Comparison of ENCODE assay signal across 1 cellular context in the genomic region with DNA sequence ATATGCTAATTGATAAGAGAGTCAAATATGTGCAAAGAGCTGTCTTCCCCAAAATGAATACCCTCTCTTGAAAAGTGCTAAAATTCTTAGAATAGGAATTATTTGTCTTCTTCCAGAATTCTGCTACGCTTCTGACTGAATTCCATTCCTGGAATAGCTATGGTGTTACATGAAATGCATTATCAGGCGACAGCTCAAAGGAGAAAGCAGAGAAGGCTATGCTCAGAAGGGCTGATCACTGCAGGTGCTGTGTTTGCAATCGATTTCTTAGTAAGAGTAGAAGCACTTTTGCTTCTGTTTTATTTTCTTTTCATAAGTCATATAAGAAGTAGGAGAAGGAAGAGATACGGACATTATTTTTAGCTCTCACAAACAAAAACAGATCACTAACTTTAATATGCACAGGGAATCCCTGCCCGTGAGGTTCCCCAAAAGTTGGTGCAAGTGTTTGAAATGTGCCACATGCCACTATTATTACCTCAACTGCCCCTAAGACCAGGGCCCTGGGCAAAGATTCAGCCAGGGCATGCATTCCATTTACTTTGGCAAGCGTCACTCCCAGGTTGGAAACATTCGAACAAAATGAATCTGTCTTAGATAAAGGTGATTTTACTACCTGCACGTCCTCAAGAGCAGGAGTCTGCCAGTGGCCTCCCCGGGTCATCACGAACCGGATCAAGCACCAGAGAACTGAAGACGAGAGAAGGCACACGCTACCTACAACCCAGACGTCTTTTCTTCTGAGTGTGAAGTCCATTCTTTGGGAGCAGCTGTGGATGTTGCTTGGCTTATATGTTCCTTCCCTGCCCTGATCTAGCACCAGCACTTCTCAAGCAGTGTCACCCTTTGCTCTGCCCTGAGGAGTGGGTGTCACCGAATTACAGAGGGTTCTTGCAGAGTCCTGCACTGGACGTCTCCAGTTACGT.
TF ChIP-seq lines count a peak whose summit lies in the region.

No MANE protein-coding gene starts in this region.

TF ChIP-seq in HepG2, 621 proteins besides CTCF, POLR2A, EP300 and RAD21:
- TF ChIP-seq NCOA5 (CRISPR knock-in tag; IDR thresholded peaks at IDR 0.05) (no peak), FUBP1 (CRISPR knock-in tag; IDR thresholded peaks at IDR 0.05; ENCODE audit: borderline replicate concordance) (no peak), ZFP41 (CRISPR knock-in tag; IDR thresholded peaks at IDR 0.05; ENCODE audit: borderline replicate concordance) (no peak), ZBTB43 (CRISPR knock-in tag; conservative IDR thresholded peaks at IDR 0.05) (no peak), KDM5A (IDR thresholded peaks at IDR 0.05; ENCODE audit: borderline replicate concordance, low read length) (no peak), DNMT3B (CRISPR knock-in tag; conservative IDR thresholded peaks at IDR 0.05) (no peak), RFXAP (CRISPR knock-in tag; IDR thresholded peaks at IDR 0.05; ENCODE audit: borderline replicate concordance) (no peak), GPN1 (CRISPR knock-in tag; IDR thresholded peaks at IDR 0.05; ENCODE audit: borderline replicate concordance) (no peak), ZNF670 (CRISPR knock-in tag; IDR thresholded peaks at IDR 0.05; ENCODE audit: borderline replicate concordance) (0 out of 2 replicates have a peak, but pooled peaks have one; percentile 40), FLYWCH1 (CRISPR knock-in tag; IDR thresholded peaks at IDR 0.05) (no peak), ZSCAN30 (CRISPR knock-in tag; IDR thresholded peaks at IDR 0.05) (no peak), HDAC1 (CRISPR knock-in tag; IDR thresholded peaks at IDR 0.05) (peak; percentile 40; the same call in 1 of the 2 replicates)
- TF ChIP-seq, protein P1, sequence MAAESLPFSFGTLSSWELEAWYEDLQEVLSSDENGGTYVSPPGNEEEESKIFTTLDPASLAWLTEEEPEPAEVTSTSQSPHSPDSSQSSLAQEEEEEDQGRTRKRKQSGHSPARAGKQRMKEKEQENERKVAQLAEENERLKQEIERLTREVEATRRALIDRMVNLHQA (CRISPR knock-in tag; IDR thresholded peaks at IDR 0.05) = no peak
- TF ChIP-seq, protein P2, sequence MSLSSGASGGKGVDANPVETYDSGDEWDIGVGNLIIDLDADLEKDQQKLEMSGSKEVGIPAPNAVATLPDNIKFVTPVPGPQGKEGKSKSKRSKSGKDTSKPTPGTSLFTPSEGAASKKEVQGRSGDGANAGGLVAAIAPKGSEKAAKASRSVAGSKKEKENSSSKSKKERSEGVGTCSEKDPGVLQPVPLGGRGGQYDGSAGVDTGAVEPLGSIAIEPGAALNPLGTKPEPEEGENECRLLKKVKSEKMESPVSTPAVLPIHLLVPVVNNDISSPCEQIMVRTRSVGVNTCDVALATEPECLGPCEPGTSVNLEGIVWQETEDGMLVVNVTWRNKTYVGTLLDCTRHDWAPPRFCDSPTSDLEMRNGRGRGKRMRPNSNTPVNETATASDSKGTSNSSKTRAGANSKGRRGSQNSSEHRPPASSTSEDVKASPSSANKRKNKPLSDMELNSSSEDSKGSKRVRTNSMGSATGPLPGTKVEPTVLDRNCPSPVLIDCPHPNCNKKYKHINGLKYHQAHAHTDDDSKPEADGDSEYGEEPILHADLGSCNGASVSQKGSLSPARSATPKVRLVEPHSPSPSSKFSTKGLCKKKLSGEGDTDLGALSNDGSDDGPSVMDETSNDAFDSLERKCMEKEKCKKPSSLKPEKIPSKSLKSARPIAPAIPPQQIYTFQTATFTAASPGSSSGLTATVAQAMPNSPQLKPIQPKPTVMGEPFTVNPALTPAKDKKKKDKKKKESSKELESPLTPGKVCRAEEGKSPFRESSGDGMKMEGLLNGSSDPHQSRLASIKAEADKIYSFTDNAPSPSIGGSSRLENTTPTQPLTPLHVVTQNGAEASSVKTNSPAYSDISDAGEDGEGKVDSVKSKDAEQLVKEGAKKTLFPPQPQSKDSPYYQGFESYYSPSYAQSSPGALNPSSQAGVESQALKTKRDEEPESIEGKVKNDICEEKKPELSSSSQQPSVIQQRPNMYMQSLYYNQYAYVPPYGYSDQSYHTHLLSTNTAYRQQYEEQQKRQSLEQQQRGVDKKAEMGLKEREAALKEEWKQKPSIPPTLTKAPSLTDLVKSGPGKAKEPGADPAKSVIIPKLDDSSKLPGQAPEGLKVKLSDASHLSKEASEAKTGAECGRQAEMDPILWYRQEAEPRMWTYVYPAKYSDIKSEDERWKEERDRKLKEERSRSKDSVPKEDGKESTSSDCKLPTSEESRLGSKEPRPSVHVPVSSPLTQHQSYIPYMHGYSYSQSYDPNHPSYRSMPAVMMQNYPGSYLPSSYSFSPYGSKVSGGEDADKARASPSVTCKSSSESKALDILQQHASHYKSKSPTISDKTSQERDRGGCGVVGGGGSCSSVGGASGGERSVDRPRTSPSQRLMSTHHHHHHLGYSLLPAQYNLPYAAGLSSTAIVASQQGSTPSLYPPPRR (CRISPR knock-in tag; IDR thresholded peaks at IDR 0.05; ENCODE audit: borderline replicate concordance) = no peak
TF ChIP-seq in HepG2: peak in this region for 2.
